27 cellular contexts compared by ENCODE assay signal in genomic region chr19:23547156-23547555, GRCh38.
"Had no signal": no experiment of that assay in that cellular context is flagged by ENCODE, and none has a peak within 500 bp of the region (broad histone marks: within the 10 kb centered on the region; RNA-seq: fewer than 3 reads in every experiment).

No MANE protein-coding gene starts in this region.

- H3K27ac ChIP-seq: neural progenitor cell, ovary, parathyroid adenoma, psoas muscle, right lobe of liver, sigmoid colon, stomach, thoracic aorta, thyroid gland, tibial nerve, upper lobe of right lung, uterus had no signal

- H3K27me3 Mint-ChIP-seq: progenitor cell of endocrine pancreas; stimulated activated naive B cell treated with anti-CD40 and anti-IgM and Interleukin-4, amounts not matched to agents 10 μg/mL and 1 μg/mL and 100 μg/mL, for 72 hours; stimulated activated naive CD8-positive, alpha-beta T cell treated with anti-CD3 and anti-CD28 coated beads, Interleukin-15, Interleukin-2, amounts not matched to agents 100 ng/mL and 50 ng/mL, for 24 hours; type B pancreatic cell had no signal

- H3K36me3 Mint-ChIP-seq: natural killer cell; stimulated activated effector memory CD8-positive, alpha-beta T cell treated with anti-CD3 and anti-CD28 coated beads, Interleukin-12 subunit alpha, Interleukin-12 subunit beta, amount 100 ng/mL, for 72 hours; stimulated activated naive B cell treated with anti-CD40 and anti-IgM and Interleukin-4, amounts not matched to agents 10 μg/mL and 1 μg/mL and 100 μg/mL, for 72 hours; type B pancreatic cell had no signal

- H3K27me3 ChIP-seq: neural progenitor cell, ovary, right lobe of liver, sigmoid colon, stomach, thyroid gland, tibial nerve, upper lobe of right lung, uterus had no signal

- ATAC-seq: natural killer cell; psoas muscle; right cardiac atrium; right lobe of liver; stimulated activated effector memory CD8-positive, alpha-beta T cell treated with anti-CD3 and anti-CD28 coated beads, Interleukin-12 subunit alpha, Interleukin-12 subunit beta, amount 100 ng/mL, for 72 hours; stimulated activated naive B cell treated with anti-CD40 and anti-IgM and Interleukin-4, amounts not matched to agents 10 μg/mL and 1 μg/mL and 100 μg/mL, for 72 hours; upper lobe of right lung had no signal

- H3K4me3 Mint-ChIP-seq: natural killer cell; nephron; neural progenitor cell; stimulated activated effector memory CD8-positive, alpha-beta T cell treated with anti-CD3 and anti-CD28 coated beads, Interleukin-12 subunit alpha, Interleukin-12 subunit beta, amount 100 ng/mL, for 72 hours; stimulated activated naive B cell treated with anti-CD40 and anti-IgM and Interleukin-4, amounts not matched to agents 10 μg/mL and 1 μg/mL and 100 μg/mL, for 72 hours; stimulated activated naive CD8-positive, alpha-beta T cell treated with anti-CD3 and anti-CD28 coated beads, Interleukin-15, Interleukin-2, amounts not matched to agents 100 ng/mL and 50 ng/mL, for 24 hours; type B pancreatic cell had no signal

- H3K27ac Mint-ChIP-seq: natural killer cell; nephron; neural progenitor cell; progenitor cell of endocrine pancreas; stimulated activated effector memory CD8-positive, alpha-beta T cell treated with anti-CD3 and anti-CD28 coated beads, Interleukin-12 subunit alpha, Interleukin-12 subunit beta, amount 100 ng/mL, for 72 hours; stimulated activated naive B cell treated with anti-CD40 and anti-IgM and Interleukin-4, amounts not matched to agents 10 μg/mL and 1 μg/mL and 100 μg/mL, for 72 hours; stimulated activated naive CD8-positive, alpha-beta T cell treated with anti-CD3 and anti-CD28 coated beads, Interleukin-15, Interleukin-2, amounts not matched to agents 100 ng/mL and 50 ng/mL, for 24 hours; type B pancreatic cell had no signal

- H3K9me3 ChIP-seq: ovary, psoas muscle, right lobe of liver, sigmoid colon, thoracic aorta, thyroid gland, upper lobe of right lung, uterus had no signal

- H2AFZ ChIP-seq: neural progenitor cell, parathyroid adenoma had no signal

- H3K4me1 ChIP-seq: neural progenitor cell, parathyroid adenoma, psoas muscle, right lobe of liver, sigmoid colon, stomach, thyroid gland, tibial nerve, upper lobe of right lung, uterus had no signal

- H3K36me3 ChIP-seq: neural progenitor cell, ovary, right lobe of liver, sigmoid colon, stomach, thoracic aorta, thyroid gland, tibial nerve, upper lobe of right lung, uterus had no signal

- DNase-seq: natural killer cell; occipital lobe; ovary; psoas muscle; right cardiac atrium; right lobe of liver; sigmoid colon; small intestine; stimulated activated CD4-positive, alpha-beta T cell treated with anti-CD3 and anti-CD28 coated beads, Interleukin-15, amount 100 ng/mL, for 24 hours; stimulated activated CD4-positive, alpha-beta T cell treated with anti-CD3 and anti-CD28 coated beads, Interleukin-2, amount 100 ng/mL, for 24 hours; stimulated activated CD4-positive, alpha-beta T cell treated with anti-CD3 and anti-CD28 coated beads, Interleukin-2, amount 100 ng/mL, for 48 hours; stimulated activated CD4-positive, alpha-beta T cell treated with anti-CD3 and anti-CD28 coated beads, Interleukin-4, amount 100 ng/mL, for 24 hours; stimulated activated naive B cell treated with anti-CD40 and anti-IgM and Interleukin-4, amounts not matched to agents 10 μg/mL and 1 μg/mL and 100 μg/mL, for 72 hours; stimulated activated naive CD4-positive, alpha-beta T cell treated with Interleukin-2 at 50 U/mL for 16 hours; stomach; thyroid gland; upper lobe of right lung; uterus had no signal

- H3K4me1 Mint-ChIP-seq: natural killer cell; nephron; neural progenitor cell; stimulated activated effector memory CD8-positive, alpha-beta T cell treated with anti-CD3 and anti-CD28 coated beads, Interleukin-12 subunit alpha, Interleukin-12 subunit beta, amount 100 ng/mL, for 72 hours; stimulated activated naive B cell treated with anti-CD40 and anti-IgM and Interleukin-4, amounts not matched to agents 10 μg/mL and 1 μg/mL and 100 μg/mL, for 72 hours had no signal

- H3K4me3 ChIP-seq: neural progenitor cell, ovary, psoas muscle, right lobe of liver, sigmoid colon, stomach, thoracic aorta, thyroid gland, tibial nerve, upper lobe of right lung, uterus had no signal

- H3K4me2 ChIP-seq: neural progenitor cell had no signal

- H3K9ac ChIP-seq: neural progenitor cell, parathyroid adenoma had no signal

- H3K79me2 ChIP-seq: parathyroid adenoma had no signal
